ENCODE assay signal across 16 cellular contexts in the genomic region with DNA sequence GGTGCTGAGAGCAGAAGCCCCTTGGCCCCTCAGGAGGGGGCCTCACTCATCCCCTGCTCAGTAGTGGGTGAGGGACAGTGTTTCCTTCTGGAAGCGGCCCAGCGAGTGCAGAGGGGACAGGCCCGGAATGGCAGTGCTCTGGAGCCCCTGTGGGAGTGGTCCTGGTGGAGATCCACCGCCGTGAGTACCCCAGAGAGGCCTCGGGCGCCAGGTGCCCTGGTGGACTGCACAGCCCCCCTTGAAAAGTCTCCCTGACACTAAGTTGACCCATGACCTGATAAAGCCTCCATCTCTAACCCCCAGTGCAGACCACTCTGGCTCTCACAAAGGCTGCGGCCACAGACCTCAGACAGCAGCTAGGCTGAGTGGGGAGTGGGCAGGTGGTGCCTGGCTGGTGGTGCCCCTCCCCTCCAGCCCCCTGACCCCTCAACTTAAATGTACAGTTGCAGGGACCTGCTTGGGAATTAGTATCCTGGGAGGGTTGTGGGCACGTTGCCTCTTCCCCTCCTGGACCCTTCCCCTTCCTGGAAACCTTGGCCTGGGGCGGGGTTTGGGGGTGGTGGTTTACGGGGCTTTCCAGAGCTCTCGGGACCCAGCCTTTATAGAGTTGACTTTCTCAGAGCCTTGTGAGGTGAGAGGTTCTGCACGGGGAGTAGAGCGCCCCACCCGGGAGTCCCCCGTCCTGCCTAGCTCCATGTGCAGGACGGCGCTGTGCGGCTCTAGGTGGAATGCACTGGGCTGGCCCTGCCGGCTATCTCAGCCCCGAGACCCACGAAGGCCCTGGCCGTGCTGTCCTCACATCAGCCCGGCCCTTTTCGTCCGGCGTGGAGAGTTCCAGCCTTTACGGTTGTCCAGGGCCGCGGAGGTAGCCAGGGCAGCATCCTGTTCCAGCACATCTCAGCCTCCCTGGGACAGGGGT.
A peak's percentile ranks its signal among the peaks of the same experiment; 100 is the strongest.
DNase-seq lines count a peak whose midpoint lies in the region; ATAC-seq and TF ChIP-seq lines count a peak whose summit lies in the region.
"Had no signal": no experiment of that assay in that cellular context is flagged by ENCODE, and none has a peak within 500 bp of the region (broad histone marks: within the 10 kb centered on the region; RNA-seq: fewer than 3 reads in every experiment).

No MANE protein-coding gene starts in this region.

- TF ChIP-seq EP300 in gastroesophageal sphincter (IDR thresholded peaks at IDR 0.05), result no peak

- H3K4me1 ChIP-seq in gastroesophageal sphincter, result peaks cover 0 to 28% (median 8%) of the 10 kb centered on the region in 3 donors
- H3K4me1 ChIP-seq in prostate gland (replicated peaks), result peaks cover 3% of the 10 kb centered on the region
- peaks cover 22% of the 10 kb centered on the region for H3K4me1 ChIP-seq in vagina
- H3K4me1 ChIP-seq: A549, Peyer's patch had no signal

- H3K27ac ChIP-seq in gastroesophageal sphincter (peak overlapping the region; percentile 82 to 95 (median 86)), prostate gland (peak overlapping the region; percentile 77 to 79), vagina (peak overlapping the region; percentile 56)
- H3K27ac ChIP-seq: A549, heart right ventricle had no signal

- H3K27me3 ChIP-seq in gastroesophageal sphincter, result peaks cover 13% of the 10 kb centered on the region
- H3K27me3 ChIP-seq in prostate gland (replicated peaks; ENCODE audit: insufficient read depth), result no peaks in the 10 kb centered on the region
- H3K27me3 ChIP-seq in vagina, result no peaks in the 10 kb centered on the region
- H3K27me3 ChIP-seq: BE2C, Peyer's patch had no signal

- no CpG with 5 or more reads among the region's 30 CpGs for WGBS in gastroesophageal sphincter (ENCODE audit: low coverage in 1 of 2), 2 donors
- 86% methylated on average over 30 of the region's 30 CpGs for WGBS in prostate gland

- TF ChIP-seq POLR2A in gastroesophageal sphincter (IDR thresholded peaks at IDR 0.05), result no peak
- no peak for TF ChIP-seq POLR2A in prostate gland (IDR thresholded peaks at IDR 0.05)
- TF ChIP-seq POLR2A in vagina (IDR thresholded peaks at IDR 0.05), result no peak

- H3K36me3 ChIP-seq in gastroesophageal sphincter, result no peaks in the 10 kb centered on the region
- no peaks in the 10 kb centered on the region for H3K36me3 ChIP-seq in prostate gland
- H3K36me3 ChIP-seq in vagina, result no peaks in the 10 kb centered on the region
- H3K36me3 ChIP-seq: BE2C, heart right ventricle, Peyer's patch had no signal

- no peak for ATAC-seq in left ventricle myocardium superior
- no peak for ATAC-seq in gastroesophageal sphincter
- ATAC-seq in GM21737 (IDR thresholded peaks at IDR 0.05; ENCODE audit: unreplicated experiment), result no peak
- ATAC-seq in GM19023 (IDR thresholded peaks at IDR 0.05; ENCODE audit: unreplicated experiment), result no peak
- ATAC-seq: HCT116; stimulated activated naive B cell treated with anti-CD40 and anti-IgM and Interleukin-4, amounts not matched to agents 10 μg/mL and 1 μg/mL and 100 μg/mL, for 72 hours had no signal

- H3K4me3 ChIP-seq in gastroesophageal sphincter, result no peak overlapping the region
- no peak overlapping the region for H3K4me3 ChIP-seq in prostate gland
- H3K4me3 ChIP-seq in vagina, result no peak overlapping the region
- H3K4me3 ChIP-seq: A549, heart right ventricle, Peyer's patch had no signal

- intact Hi-C loops in cardiac septum (cut with DNase I) (no loop called here), left ventricle myocardium superior (cut with micrococcal nuclease) (no loop called here), prostate gland (cut with DNase I) (loop anchor here (10.0 kb wide), 1 partner anchor 47 kb away; no protein-coding TSS in a partner anchor), vagina (cut with DNase I) (no loop called here)

- DNase-seq in cardiac septum (ENCODE audit: low spot score) (peak; percentile 64), left ventricle myocardium superior (no peak), prostate gland (ENCODE audit: low spot score) (no peak), vagina (ENCODE audit: extremely low spot score in 2 of 2) (no peak), NCI-H748 (lab: John Stamatoyannopoulos, UW; ENCODE audit: unreplicated experiment) (no peak)
- DNase-seq: activated naive CD4-positive, alpha-beta T cell treated with anti-CD3 and anti-CD28 coated beads, Interleukin-2, amount 10 ng/mL, durations not matched to agents 7 days and 5 days; BE2C; heart right ventricle; NK-92 treated with Interleukin-12 subunit alpha and Interleukin-12 subunit beta, amount 100 ng/mL, for 24 hours; Peyer's patch; stimulated activated naive B cell treated with anti-CD40 and anti-IgM and Interleukin-4, amounts not matched to agents 10 μg/mL and 1 μg/mL and 100 μg/mL, for 72 hours had no signal

- H3K9me3 ChIP-seq in gastroesophageal sphincter (no peaks in the 10 kb centered on the region), prostate gland (no peaks in the 10 kb centered on the region), vagina (no peaks in the 10 kb centered on the region)
- H3K9me3 ChIP-seq: A549, Peyer's patch had no signal

- TF ChIP-seq CTCF in gastroesophageal sphincter (IDR thresholded peaks at IDR 0.05), result no peak
- TF ChIP-seq CTCF in prostate gland (IDR thresholded peaks at IDR 0.05), result no peak
- TF ChIP-seq CTCF in vagina (IDR thresholded peaks at IDR 0.05), result no peak
